Comparison of ENCODE assay signal across 29 cellular contexts in genomic region chr20:56271974-56272373, GRCh38. TPM values are rescaled to one million over a fixed set of nuclear protein-coding genes. Genes with fewer than 3 reads are reported as not detected.
DNase-seq lines count a peak whose midpoint lies in the region; ATAC-seq, FAIRE-seq and TF ChIP-seq lines count a peak whose summit lies in the region.
"Had no signal": no experiment of that assay in that cellular context is flagged by ENCODE, and none has a peak within 500 bp of the region (broad histone marks: within the 10 kb centered on the region; RNA-seq: fewer than 3 reads in every experiment).

No MANE protein-coding gene starts in this region.

- H3K4me3 ChIP-seq in HEK293 (ENCODE audit: low read depth, low read length) (no peak overlapping the region), MG63 (no peak overlapping the region)
- H3K4me3 ChIP-seq: BLaER1, GM12878 had no signal

- H3K36me3 ChIP-seq in HEK293 (ENCODE audit: control insufficient read depth in 2 of 2, insufficient read depth in 1 of 2, low read length in 2 of 2) = no peaks in the 10 kb centered on the region
- no peaks in the 10 kb centered on the region for H3K36me3 ChIP-seq in MG63
- H3K36me3 ChIP-seq: BE2C, BLaER1 had no signal

- no peaks in the 10 kb centered on the region for H3K4me1 ChIP-seq in HEK293 (ENCODE audit: control insufficient read depth, insufficient read depth, low read length)
- H3K4me1 ChIP-seq: BE2C, BLaER1 had no signal

- CTCF ChIA-PET in HEK293 (lab: Yijun Ruan, JAX) = no interaction called here

- H3K9me3 Mint-ChIP-seq in stimulated activated effector memory CD8-positive, alpha-beta T cell treated with anti-CD3 and anti-CD28 coated beads, Interleukin-12 subunit alpha, Interleukin-12 subunit beta, amount 100 ng/mL, for 72 hours = no peaks in the 10 kb centered on the region

- H3K4me3 Mint-ChIP-seq in stimulated activated effector memory CD8-positive, alpha-beta T cell treated with anti-CD3 and anti-CD28 coated beads, Interleukin-12 subunit alpha, Interleukin-12 subunit beta, amount 100 ng/mL, for 72 hours = no peak overlapping the region
- H3K4me3 Mint-ChIP-seq: CD14-positive monocyte; CD4-positive, alpha-beta memory T cell; CD4-positive, CD25-positive, alpha-beta regulatory T cell; CD8-positive, alpha-beta memory T cell had no signal

- H3K4me1 Mint-ChIP-seq in stimulated activated effector memory CD8-positive, alpha-beta T cell treated with anti-CD3 and anti-CD28 coated beads, Interleukin-12 subunit alpha, Interleukin-12 subunit beta, amount 100 ng/mL, for 72 hours = no peaks in the 10 kb centered on the region
- H3K4me1 Mint-ChIP-seq: CD14-positive monocyte; CD4-positive, alpha-beta memory T cell; CD4-positive, CD25-positive, alpha-beta regulatory T cell; CD8-positive, alpha-beta memory T cell had no signal

- peak; percentile 42 for FAIRE-seq in HTR-8/SVneo (lab: Jason Lieb, UNC)
- FAIRE-seq: A204.1, GM12878, GM12892, GM18507 had no signal

- no peak overlapping the region for H3K27ac Mint-ChIP-seq in stimulated activated effector memory CD8-positive, alpha-beta T cell treated with anti-CD3 and anti-CD28 coated beads, Interleukin-12 subunit alpha, Interleukin-12 subunit beta, amount 100 ng/mL, for 72 hours
- H3K27ac Mint-ChIP-seq: CD14-positive monocyte; CD4-positive, alpha-beta memory T cell; CD4-positive, CD25-positive, alpha-beta regulatory T cell; CD8-positive, alpha-beta memory T cell had no signal

- TF ChIP-seq CTCF in HEK293 (tag by site-specific recombination; IDR thresholded peaks at IDR 0.05) = no peak

- POLR2A ChIA-PET in HEK293 (lab: Yijun Ruan, JAX) = no interaction called here

- no peak for DNase-seq in HTR-8/SVneo (ENCODE audit: insufficient read length, low spot score)
- no peak for DNase-seq in stimulated activated effector memory CD8-positive, alpha-beta T cell treated with anti-CD3 and anti-CD28 coated beads, Interleukin-12 subunit alpha, Interleukin-12 subunit beta, amount 100 ng/mL, for 72 hours (ENCODE audit: low spot score in 2 of 2)
- no peak for DNase-seq in MG63
- no peak for DNase-seq in LoVo (ENCODE audit: low spot score)
- DNase-seq: 8988T; ACHN; BE2C; C1 segment of cervical spinal cord; CD4-positive, alpha-beta memory T cell; CD4-positive, CD25-positive, alpha-beta regulatory T cell; CD8-positive, alpha-beta memory T cell; COR-L47; DMS 273 treated with DMSO at 0.1 percent for 48 hours; DMS153; DMS53; DMS79; DND-41; EL; GDM1 had no signal

- H3K9me3 ChIP-seq in HEK293 (ENCODE audit: control insufficient read depth, insufficient read depth, low read depth, low read length) (no peaks in the 10 kb centered on the region), MG63 (no peaks in the 10 kb centered on the region)
- H3K9me3 ChIP-seq: BE2C had no signal

- no peaks in the 10 kb centered on the region for H3K36me3 Mint-ChIP-seq in stimulated activated effector memory CD8-positive, alpha-beta T cell treated with anti-CD3 and anti-CD28 coated beads, Interleukin-12 subunit alpha, Interleukin-12 subunit beta, amount 100 ng/mL, for 72 hours
- H3K36me3 Mint-ChIP-seq: CD14-positive monocyte; CD4-positive, alpha-beta memory T cell; CD4-positive, CD25-positive, alpha-beta regulatory T cell; CD8-positive, alpha-beta memory T cell had no signal

- ATAC-seq in stimulated activated effector memory CD8-positive, alpha-beta T cell treated with anti-CD3 and anti-CD28 coated beads, Interleukin-12 subunit alpha, Interleukin-12 subunit beta, amount 100 ng/mL, for 72 hours = peak; percentile 13
- ATAC-seq: GM12878 had no signal

- no peak overlapping the region for H3K27ac ChIP-seq in HEK293 (ENCODE audit: extremely low read depth, low read depth, low read length)
- H3K27ac ChIP-seq: BLaER1 had no signal

- no peaks in the 10 kb centered on the region for H3K27me3 ChIP-seq in MG63
- H3K27me3 ChIP-seq: BE2C, BLaER1 had no signal

TF ChIP-seq in HEK293, 187 proteins besides CTCF, POLR2A, EP300 and RAD21:
- TF ChIP-seq ZNF37A (tag by site-specific recombination; IDR thresholded peaks at IDR 0.05) = no peak
- TF ChIP-seq GLIS1 (tag by site-specific recombination; IDR thresholded peaks at IDR 0.05) = peak; percentile 56

RNA-seq across cellular contexts. Expression of gene MC3R, which starts 23.4 kb away (rescaled TPM):
- not detected in 2 replicates for total RNA-seq in MG63 (2014; rRNA removed; shearing (Covaris generic); ENCODE audit: low replicate concordance)
- total RNA-seq: A673; CD4-positive, alpha-beta memory T cell; CD4-positive, CD25-positive, alpha-beta regulatory T cell; CD8-positive, alpha-beta memory T cell; Daoy; G401; GM12878 had no signal
